21 cellular contexts compared by ENCODE assay signal in the genomic region with DNA sequence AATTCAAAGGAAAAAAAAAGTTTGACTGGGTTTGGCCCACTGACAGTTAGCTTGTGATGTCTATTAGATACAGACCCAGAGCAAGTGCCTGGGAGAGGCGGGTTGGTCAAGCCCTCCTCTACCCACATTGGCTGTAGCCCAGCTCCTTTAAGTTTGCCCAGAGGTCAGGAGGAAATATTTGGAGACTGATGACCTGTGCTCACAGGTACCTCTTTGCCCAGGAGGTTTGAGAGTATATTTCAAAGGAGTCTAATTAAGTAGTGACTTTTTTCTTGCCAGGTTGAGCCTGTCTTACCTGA. TPM values are rescaled to one million over a fixed set of nuclear protein-coding genes. Genes with fewer than 3 reads are reported as not detected.
"Had no signal": no experiment of that assay in that cellular context is flagged by ENCODE, and none has a peak within 500 bp of the region (broad histone marks: within the 10 kb centered on the region; RNA-seq: fewer than 3 reads in every experiment).

No MANE protein-coding gene starts in this region.

- H3K4me1 Mint-ChIP-seq: mesothelial cell of epicardium had no signal

- H3K4me1 ChIP-seq: gastrocnemius medialis, lower lobe of right lung had no signal

- H3K36me3 ChIP-seq: gastrocnemius medialis had no signal

- H3K9me3 ChIP-seq: esophagus squamous epithelium, gastrocnemius medialis, heart right ventricle, left lung, lower lobe of right lung, mucosa of descending colon had no signal

- DNase-seq: effector memory CD4-positive, alpha-beta T cell; esophagus squamous epithelium; gastrocnemius medialis; left cardiac atrium; left lung; lower lobe of right lung had no signal

- H3K4me3 ChIP-seq: coronary artery, dorsolateral prefrontal cortex, esophagus squamous epithelium, gastrocnemius medialis, heart right ventricle, left lung, lower lobe of right lung, mucosa of descending colon had no signal

- H3K27ac Mint-ChIP-seq: mesothelial cell of epicardium had no signal

- H3K27ac ChIP-seq: coronary artery, dorsolateral prefrontal cortex, epithelial cell of prostate, esophagus squamous epithelium, gastrocnemius medialis, heart right ventricle, left lung, lower lobe of right lung had no signal

- H3K4me3 Mint-ChIP-seq: mesothelial cell of epicardium had no signal

- H3K36me3 Mint-ChIP-seq: mesothelial cell of epicardium had no signal

- ATAC-seq: esophagus mucosa, mucosa of descending colon had no signal

- H3K9me3 Mint-ChIP-seq: mesothelial cell of epicardium had no signal

- H3K27me3 ChIP-seq: gastrocnemius medialis, left lung had no signal

RNA-seq across cellular contexts. Expression of a gene that starts 21.8 kb away (rescaled TPM):
- total RNA-seq: dermis blood vessel endothelial cell, glomerular endothelial cell, lung microvascular endothelial cell had no signal
- polyA plus RNA-seq: keratinocyte had no signal

RNA-seq across cellular contexts. Expression of a gene that starts 30.0 kb away (rescaled TPM):
- total RNA-seq: dermis blood vessel endothelial cell, glomerular endothelial cell, kidney epithelial cell, lung microvascular endothelial cell, myocyte had no signal
- polyA plus RNA-seq: keratinocyte had no signal

RNA-seq across cellular contexts. Expression of a gene that starts 54.2 kb away (rescaled TPM):
- total RNA-seq: esophagus mucosa, gastrocnemius medialis, glomerular endothelial cell, left ventricle myocardium superior, lower leg skin, lung microvascular endothelial cell, mesothelial cell of epicardium, mucosa of descending colon, myocyte had no signal
- polyA plus RNA-seq: keratinocyte had no signal
